9 cellular contexts compared by ENCODE assay signal in the genomic region with DNA sequence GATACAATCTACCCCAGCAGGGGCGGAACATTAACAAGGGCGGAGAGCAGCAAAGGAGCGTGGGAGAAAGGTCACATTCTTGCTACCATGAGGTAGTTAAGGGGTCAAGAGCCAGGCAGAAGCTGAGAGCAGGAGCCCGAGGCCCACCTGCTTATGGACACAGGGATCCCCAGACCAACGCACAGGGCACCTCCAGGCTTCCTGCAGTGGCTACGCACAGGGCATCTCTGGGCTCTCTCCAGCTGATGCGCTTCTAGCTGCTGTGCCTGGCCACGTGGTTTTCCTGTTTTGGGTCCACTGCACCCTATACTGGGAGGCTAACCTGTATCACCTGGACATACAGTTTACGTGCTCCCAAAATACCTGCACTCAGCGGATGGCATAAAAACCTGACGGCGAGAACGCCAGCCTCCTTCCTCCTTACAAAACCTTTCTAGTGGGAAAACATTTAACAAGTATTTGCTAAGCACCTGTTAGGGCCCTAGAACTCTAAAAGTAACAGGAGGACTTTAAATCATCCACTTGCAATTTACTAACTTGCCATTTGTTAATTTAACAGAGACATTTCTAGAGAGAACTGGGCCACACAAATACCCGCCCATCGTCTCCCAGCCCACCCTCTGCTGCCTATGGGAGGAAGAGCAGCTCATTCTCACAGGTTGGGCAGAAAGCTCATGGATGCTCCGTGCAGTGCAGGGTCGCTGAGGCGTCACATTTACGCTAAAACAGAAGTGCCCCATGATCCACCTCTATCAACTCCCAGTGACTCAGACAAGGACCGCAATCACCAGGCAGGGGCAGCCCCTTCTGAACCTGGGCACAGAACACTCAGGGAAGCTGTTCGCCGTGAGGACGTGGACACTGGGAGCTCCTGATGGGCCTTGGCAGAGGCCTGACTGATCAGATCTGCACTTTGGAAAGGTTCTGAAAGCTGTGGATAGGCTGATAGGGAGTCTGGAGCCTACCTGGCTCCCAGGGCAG.
DNase-seq lines count a peak whose midpoint lies in the region; ATAC-seq, FAIRE-seq and TF ChIP-seq lines count a peak whose summit lies in the region.
"Had no signal": no experiment of that assay in that cellular context is flagged by ENCODE, and none has a peak within 500 bp of the region (broad histone marks: within the 10 kb centered on the region; RNA-seq: fewer than 3 reads in every experiment).

No MANE protein-coding gene starts in this region.

- H3K27me3 ChIP-seq in BLaER1 = no peaks in the 10 kb centered on the region
- no peaks in the 10 kb centered on the region for H3K27me3 ChIP-seq in right atrium auricular region
- H3K27me3 ChIP-seq: SJSA1 had no signal

- peaks cover 99% of the 10 kb centered on the region for H4K20me1 ChIP-seq in BLaER1

- H3K4me3 ChIP-seq in BLaER1 (no peak overlapping the region), right atrium auricular region (no peak overlapping the region)
- H3K4me3 ChIP-seq: SJSA1 had no signal

- DNase-seq in activated CD4-positive, alpha-beta T cell treated with anti-CD3 and anti-CD28 coated beads, Interleukin-2, amount 50 U/mL, for 1 hour = peak; percentile 48
- DNase-seq in right atrium auricular region (ENCODE audit: low spot score) (no peak), H54 (ENCODE audit: insufficient read length, low spot score) (no peak), kidney glomerular epithelial cell (lab: John Stamatoyannopoulos, UW) (no peak)
- peak; percentile 66 for DNase-seq in stimulated activated naive B cell treated with anti-CD40 and anti-IgM and Interleukin-4, amounts not matched to agents 10 μg/mL and 1 μg/mL and 100 μg/mL, for 72 hours

- H3K27ac ChIP-seq in BLaER1 (peak overlapping the region; percentile 35; the same call in 1 of the 2 replicates), right atrium auricular region (peak overlapping the region; percentile 64 to 79)
- H3K27ac ChIP-seq: SJSA1 had no signal

- no peak for TF ChIP-seq POLR2A in H54 (IDR thresholded peaks at IDR 0.05; ENCODE audit: low read depth, low read length)

- H3K36me3 ChIP-seq in BLaER1 (no peaks in the 10 kb centered on the region), right atrium auricular region (no peaks in the 10 kb centered on the region)
- H3K36me3 ChIP-seq: SJSA1 had no signal

- peak overlapping the region; percentile 65 for H3K4me2 ChIP-seq in BLaER1

- peak in 1 of 2 donors; percentile 16 for TF ChIP-seq CTCF in right atrium auricular region (IDR thresholded peaks at IDR 0.05)

- no peak for FAIRE-seq in H54 (lab: Jason Lieb, UNC)

- H3K36me3 Mint-ChIP-seq in stimulated activated naive B cell treated with anti-CD40 and anti-IgM and Interleukin-4, amounts not matched to agents 10 μg/mL and 1 μg/mL and 100 μg/mL, for 72 hours = peaks cover 7 to 9% of the 10 kb centered on the region in 2 donors

- peaks cover 0 to 1% of the 10 kb centered on the region in 2 donors for H3K9me3 Mint-ChIP-seq in stimulated activated naive B cell treated with anti-CD40 and anti-IgM and Interleukin-4, amounts not matched to agents 10 μg/mL and 1 μg/mL and 100 μg/mL, for 72 hours

- no peaks in the 10 kb centered on the region for H3K9me3 ChIP-seq in BLaER1
- no peaks in the 10 kb centered on the region for H3K9me3 ChIP-seq in right atrium auricular region
- H3K9me3 ChIP-seq: SJSA1 had no signal

- peaks cover 56 to 83% of the 10 kb centered on the region in 2 donors for H3K4me1 Mint-ChIP-seq in stimulated activated naive B cell treated with anti-CD40 and anti-IgM and Interleukin-4, amounts not matched to agents 10 μg/mL and 1 μg/mL and 100 μg/mL, for 72 hours

- peaks cover 0 to 7% of the 10 kb centered on the region in 2 donors for H3K27me3 Mint-ChIP-seq in stimulated activated naive B cell treated with anti-CD40 and anti-IgM and Interleukin-4, amounts not matched to agents 10 μg/mL and 1 μg/mL and 100 μg/mL, for 72 hours

- ATAC-seq in GM21825 (IDR thresholded peaks at IDR 0.05; ENCODE audit: unreplicated experiment) (peak; percentile 50), HG02610 (IDR thresholded peaks at IDR 0.05; ENCODE audit: unreplicated experiment) (no peak)
- ATAC-seq in stimulated activated naive B cell treated with anti-CD40 and anti-IgM and Interleukin-4, amounts not matched to agents 10 μg/mL and 1 μg/mL and 100 μg/mL, for 72 hours (replicated peaks) = peak; percentile 78 to 92

- H3K27ac Mint-ChIP-seq in stimulated activated naive B cell treated with anti-CD40 and anti-IgM and Interleukin-4, amounts not matched to agents 10 μg/mL and 1 μg/mL and 100 μg/mL, for 72 hours = peak overlapping the region; percentile 83

- H3K4me3 Mint-ChIP-seq in stimulated activated naive B cell treated with anti-CD40 and anti-IgM and Interleukin-4, amounts not matched to agents 10 μg/mL and 1 μg/mL and 100 μg/mL, for 72 hours = peak overlapping the region; percentile 65 to 67

- peaks cover 100% of the 10 kb centered on the region for H3K4me1 ChIP-seq in BLaER1
- H3K4me1 ChIP-seq in right atrium auricular region = peaks cover 0 to 78% of the 10 kb centered on the region in 2 donors

- no peak overlapping the region for H3K9ac ChIP-seq in BLaER1

Comparison
In these comparisons a context has a peak if more than half of its experiments do, and no peak if none do; other contexts are left out.
1. DNase-seq: peak in activated CD4-positive, alpha-beta T cell treated with anti-CD3 and anti-CD28 coated beads, Interleukin-2, amount 50 U/mL, for 1 hour (single experiment) and stimulated activated naive B cell treated with anti-CD40 and anti-IgM and Interleukin-4, amounts not matched to agents 10 μg/mL and 1 μg/mL and 100 μg/mL, for 72 hours (single experiment); none in right atrium auricular region (single experiment), H54 (single experiment) and kidney glomerular epithelial cell (single experiment).